In the genomic region with DNA sequence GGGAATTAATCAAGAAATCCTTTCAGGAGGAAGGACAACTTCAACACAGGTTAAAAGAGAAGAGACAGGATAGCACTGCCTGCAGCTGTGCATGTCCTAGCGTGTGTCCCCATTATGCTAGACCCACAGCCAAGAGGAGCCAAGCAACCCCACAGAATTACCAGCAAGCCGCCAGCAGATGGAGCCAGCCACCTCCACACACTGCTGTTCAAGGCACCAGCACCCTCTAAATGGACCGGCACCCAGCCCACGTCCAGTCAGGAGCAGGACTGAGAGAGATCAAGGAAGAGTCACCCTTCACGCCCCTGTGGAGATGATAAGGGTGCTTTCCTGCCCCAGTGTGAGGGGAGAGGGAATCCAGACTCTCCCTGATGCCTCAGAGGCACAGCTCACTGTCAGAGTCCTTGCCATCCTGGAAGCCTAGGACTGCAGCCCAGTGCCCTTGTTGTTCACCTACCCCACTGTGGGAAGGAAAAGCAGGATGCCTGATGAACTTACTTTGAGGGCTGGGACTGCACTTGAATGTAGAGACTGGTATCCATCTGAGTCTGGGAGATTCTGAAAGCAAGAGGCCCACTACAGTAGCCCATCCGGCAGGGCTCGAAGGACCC, we compare ENCODE assay signal across 8 cellular contexts. TPM values are rescaled to one million over a fixed set of nuclear protein-coding genes. Genes with fewer than 3 reads are reported as not detected.
DNase-seq lines count a peak whose midpoint lies in the region; ATAC-seq lines count a peak whose summit lies in the region.

No MANE protein-coding gene starts in this region.

- H3K4me3 Mint-ChIP-seq in central memory CD8-positive, alpha-beta T cell = no peak overlapping the region
- no peak overlapping the region for H3K4me3 Mint-ChIP-seq in activated T-helper 2 cell treated with anti-CD3 and anti-CD28 coated beads, Interferon-gamma antibody, Interleukin-2, Interleukin-4, amounts not matched to agents 10 μg/mL and 5 μg/mL and 100 μg/mL, durations not matched to agents 14 hours and 24 hours and 36 hours (ENCODE audit: low read depth)

- peaks cover 80% of the 10 kb centered on the region for H3K27me3 Mint-ChIP-seq in central memory CD8-positive, alpha-beta T cell
- H3K27me3 Mint-ChIP-seq in activated T-helper 2 cell treated with anti-CD3 and anti-CD28 coated beads, Interferon-gamma antibody, Interleukin-2, Interleukin-4, amounts not matched to agents 10 μg/mL and 5 μg/mL and 100 μg/mL, durations not matched to agents 14 hours and 24 hours and 36 hours (ENCODE audit: low read depth) = peaks cover 33% of the 10 kb centered on the region

- no peaks in the 10 kb centered on the region for H3K36me3 Mint-ChIP-seq in central memory CD8-positive, alpha-beta T cell (ENCODE audit: insufficient read depth)
- H3K36me3 Mint-ChIP-seq in activated T-helper 2 cell treated with anti-CD3 and anti-CD28 coated beads, Interferon-gamma antibody, Interleukin-2, Interleukin-4, amounts not matched to agents 10 μg/mL and 5 μg/mL and 100 μg/mL, durations not matched to agents 14 hours and 24 hours and 36 hours (ENCODE audit: low read depth) = no peaks in the 10 kb centered on the region

- DNase-seq in activated effector memory CD4-positive, alpha-beta T cell treated with anti-CD3 and anti-CD28 coated beads, Interleukin-2, amount 50 U/mL, for 16 hours = peak; percentile 75
- no peak for DNase-seq in activated effector memory CD4-positive, alpha-beta T cell treated with Interleukin-2 at 50 U/mL for 16 hours
- DNase-seq in HuH-7 (ENCODE audit: low spot score) (peak; percentile 41), T-helper 1 cell (peak in 3 of 5 donors; percentile 10 to 17 (median 13)), left kidney (ENCODE audit: low read depth, low spot score) (peak; percentile 44)
- no peak for DNase-seq in central memory CD8-positive, alpha-beta T cell (ENCODE audit: low spot score in 2 of 2)
- DNase-seq in stimulated activated CD4-positive, alpha-beta T cell treated with anti-CD3 and anti-CD28 coated beads, Interleukin-1b, Interleukin-23, amount 100 ng/mL, for 4 hours (ENCODE audit: low read depth in 2 of 2) = peak; percentile 15 to 28
- DNase-seq in activated T-helper 2 cell treated with anti-CD3 and anti-CD28 coated beads, Interferon-gamma antibody, Interleukin-2, Interleukin-4, amounts not matched to agents 10 μg/mL and 5 μg/mL and 100 μg/mL, durations not matched to agents 14 hours and 24 hours and 36 hours (ENCODE audit: low spot score) = no peak

- no peaks in the 10 kb centered on the region for H3K4me1 Mint-ChIP-seq in central memory CD8-positive, alpha-beta T cell
- H3K4me1 Mint-ChIP-seq in activated T-helper 2 cell treated with anti-CD3 and anti-CD28 coated beads, Interferon-gamma antibody, Interleukin-2, Interleukin-4, amounts not matched to agents 10 μg/mL and 5 μg/mL and 100 μg/mL, durations not matched to agents 14 hours and 24 hours and 36 hours (ENCODE audit: low read depth) = no peaks in the 10 kb centered on the region

- no peaks in the 10 kb centered on the region for H3K9me3 Mint-ChIP-seq in central memory CD8-positive, alpha-beta T cell
- no peaks in the 10 kb centered on the region for H3K9me3 Mint-ChIP-seq in activated T-helper 2 cell treated with anti-CD3 and anti-CD28 coated beads, Interferon-gamma antibody, Interleukin-2, Interleukin-4, amounts not matched to agents 10 μg/mL and 5 μg/mL and 100 μg/mL, durations not matched to agents 14 hours and 24 hours and 36 hours

- intact Hi-C loops in activated T-helper 2 cell treated with anti-CD3 and anti-CD28 coated beads, Interferon-gamma antibody, Interleukin-2, Interleukin-4, amounts not matched to agents 10 μg/mL and 5 μg/mL and 100 μg/mL, durations not matched to agents 14 hours and 24 hours and 36 hours (cut with micrococcal nuclease) = no loop called here

- peak; percentile 32 for ATAC-seq in central memory CD8-positive, alpha-beta T cell (replicated peaks; ENCODE audit: extremely low read depth, poor library complexity, severe bottlenecking)

- no peak overlapping the region for H3K27ac Mint-ChIP-seq in central memory CD8-positive, alpha-beta T cell (ENCODE audit: low read depth)
- no peak overlapping the region for H3K27ac Mint-ChIP-seq in activated T-helper 2 cell treated with anti-CD3 and anti-CD28 coated beads, Interferon-gamma antibody, Interleukin-2, Interleukin-4, amounts not matched to agents 10 μg/mL and 5 μg/mL and 100 μg/mL, durations not matched to agents 14 hours and 24 hours and 36 hours

RNA-seq across cellular contexts. Expression of a gene that starts 37.1 kb away (rescaled TPM):
- total RNA-seq in activated T-helper 2 cell treated with anti-CD3 and anti-CD28 coated beads, Interferon-gamma antibody, Interleukin-2, Interleukin-4, amounts not matched to agents 10 μg/mL and 5 μg/mL and 100 μg/mL, durations not matched to agents 14 hours and 24 hours and 36 hours = 5.7 and 7.1 TPM in 2 replicates

Comparison
In these comparisons a context has a peak if more than half of its experiments do, and no peak if none do; other contexts are left out.
1. DNase-seq: peak in activated effector memory CD4-positive, alpha-beta T cell treated with anti-CD3 and anti-CD28 coated beads, Interleukin-2, amount 50 U/mL, for 16 hours (single experiment), HuH-7 (single experiment), T-helper 1 cell (3 of 5), left kidney (single experiment) and stimulated activated CD4-positive, alpha-beta T cell treated with anti-CD3 and anti-CD28 coated beads, Interleukin-1b, Interleukin-23, amount 100 ng/mL, for 4 hours (2 of 2); none in activated effector memory CD4-positive, alpha-beta T cell treated with Interleukin-2 at 50 U/mL for 16 hours (single experiment), central memory CD8-positive, alpha-beta T cell (0 of 2) and activated T-helper 2 cell treated with anti-CD3 and anti-CD28 coated beads, Interferon-gamma antibody, Interleukin-2, Interleukin-4, amounts not matched to agents 10 μg/mL and 5 μg/mL and 100 μg/mL, durations not matched to agents 14 hours and 24 hours and 36 hours (single experiment).